ENCODE assay signal across 8 cellular contexts in the genomic region with DNA sequence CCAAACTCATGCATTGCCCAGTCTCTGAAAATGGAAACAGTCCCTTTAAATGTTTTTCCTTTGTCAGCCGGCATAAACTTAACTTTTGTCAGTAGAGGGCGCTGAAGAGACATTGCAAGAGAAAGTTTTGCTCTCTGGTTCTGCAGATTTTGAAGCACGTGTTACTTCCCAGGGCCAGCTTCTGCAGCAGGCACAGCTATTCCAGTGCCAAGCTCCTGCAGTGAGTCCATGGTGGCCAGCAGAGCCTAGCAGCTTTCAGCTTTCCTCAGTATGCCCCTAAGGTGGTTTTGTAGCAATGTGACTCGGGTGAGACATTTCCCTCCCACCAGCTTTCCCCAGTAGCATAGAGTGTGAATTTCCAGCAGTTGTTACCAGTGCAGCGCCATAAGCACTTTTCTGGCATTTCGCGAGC. TPM values are rescaled to one million over a fixed set of nuclear protein-coding genes. Genes with fewer than 3 reads are reported as not detected.
A peak's percentile ranks its signal among the peaks of the same experiment; 100 is the strongest.
DNase-seq lines count a peak whose midpoint lies in the region; ATAC-seq and TF ChIP-seq lines count a peak whose summit lies in the region.

No MANE protein-coding gene starts in this region.

- no peaks in the 10 kb centered on the region for H3K9me3 Mint-ChIP-seq in GM23338

- no peak overlapping the region for H3K4me3 Mint-ChIP-seq in GM23338

- DNase-seq in GF-D8 (lab: John Stamatoyannopoulos, UW) (peak; percentile 23), GM23338 (ENCODE audit: low spot score) (peak; percentile 95), LNCaP clone FGC (ENCODE audit: low read depth) (peak; percentile 72), SIG-M5 (lab: John Stamatoyannopoulos, UW) (peak; percentile 4), glomerular visceral epithelial cell (ENCODE audit: extremely low spot score) (peak; percentile 82), pons (ENCODE audit: low spot score) (peak; percentile 97), GM19238 (ENCODE audit: insufficient read length, low spot score) (no peak)
- DNase-seq in activated naive CD4-positive, alpha-beta T cell treated with anti-CD3 and anti-CD28 coated beads, Interleukin-2, amount 50 U/mL, for 16 hours, result peak; percentile 34

- no peaks in the 10 kb centered on the region for H3K27me3 ChIP-seq in GM23338 (ENCODE audit: insufficient read depth)

- no peaks in the 10 kb centered on the region for H3K4me1 Mint-ChIP-seq in GM23338

- H3F3A ChIP-seq in GM23338 (replicated peaks; ENCODE audit: low read depth), result no peaks in the 10 kb centered on the region

- no peak overlapping the region for H3K27ac Mint-ChIP-seq in GM23338

- H3K4me2 ChIP-seq in GM23338, result no peak overlapping the region

- no peak overlapping the region for H2AFZ ChIP-seq in GM23338

- H3K36me3 Mint-ChIP-seq in GM23338 (ENCODE audit: low read depth), result no peaks in the 10 kb centered on the region

- no peak overlapping the region for H3K4me3 ChIP-seq in GM23338
- H3K4me3 ChIP-seq in LNCaP clone FGC (ENCODE audit: low read depth, low read length), result no peak overlapping the region

- TF ChIP-seq CTCF in GM23338 (conservative IDR thresholded peaks at IDR 0.05; ENCODE audit: low read depth in 2 of 2), result peak; percentile 79 to 88
- peak; percentile 78 for TF ChIP-seq CTCF in LNCaP clone FGC (IDR thresholded peaks at IDR 0.05; ENCODE audit: control insufficient read depth, extremely low read depth, insufficient read depth)

- H3K27me3 Mint-ChIP-seq in GM23338 (ENCODE audit: insufficient read depth, low read depth, poor library complexity), result peaks cover 2% of the 10 kb centered on the region

- H3K79me2 ChIP-seq in GM23338 (replicated peaks; ENCODE audit: insufficient read depth), result no peaks in the 10 kb centered on the region

- H3K9me2 ChIP-seq in GM23338 (ENCODE audit: insufficient read depth), result no peaks in the 10 kb centered on the region

- no peak overlapping the region for H3K27ac ChIP-seq in GM23338 (ENCODE audit: low read depth)

- no peaks in the 10 kb centered on the region for H3K4me1 ChIP-seq in GM23338 (ENCODE audit: insufficient read depth)

- ATAC-seq in GM23338, result peak; percentile 92

- H4K20me1 ChIP-seq in GM23338 (replicated peaks; ENCODE audit: insufficient read depth), result no peaks in the 10 kb centered on the region

- no peaks in the 10 kb centered on the region for H3K36me3 ChIP-seq in GM23338 (ENCODE audit: insufficient read depth)

TF ChIP-seq in GM23338, 12 proteins besides CTCF, POLR2A, EP300 and RAD21 (continues in another document):
- TF ChIP-seq STAT1 (IDR thresholded peaks at IDR 0.05; ENCODE audit: unreplicated experiment), result no peak
- TF ChIP-seq, protein P1, sequence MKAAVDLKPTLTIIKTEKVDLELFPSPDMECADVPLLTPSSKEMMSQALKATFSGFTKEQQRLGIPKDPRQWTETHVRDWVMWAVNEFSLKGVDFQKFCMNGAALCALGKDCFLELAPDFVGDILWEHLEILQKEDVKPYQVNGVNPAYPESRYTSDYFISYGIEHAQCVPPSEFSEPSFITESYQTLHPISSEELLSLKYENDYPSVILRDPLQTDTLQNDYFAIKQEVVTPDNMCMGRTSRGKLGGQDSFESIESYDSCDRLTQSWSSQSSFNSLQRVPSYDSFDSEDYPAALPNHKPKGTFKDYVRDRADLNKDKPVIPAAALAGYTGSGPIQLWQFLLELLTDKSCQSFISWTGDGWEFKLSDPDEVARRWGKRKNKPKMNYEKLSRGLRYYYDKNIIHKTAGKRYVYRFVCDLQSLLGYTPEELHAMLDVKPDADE (IDR thresholded peaks at IDR 0.05), result no peak
- no peak for TF ChIP-seq EZH2 (IDR thresholded peaks at IDR 0.05; ENCODE audit: low read depth, unreplicated experiment)
- TF ChIP-seq POLR2AphosphoS5 (IDR thresholded peaks at IDR 0.05; ENCODE audit: low read depth), result no peak
- TF ChIP-seq NANOG (IDR thresholded peaks at IDR 0.05; ENCODE audit: borderline replicate concordance), result no peak
- no peak for TF ChIP-seq ZNF114 (CRISPR knock-in tag; IDR thresholded peaks at IDR 0.05)
- TF ChIP-seq, protein P2, sequence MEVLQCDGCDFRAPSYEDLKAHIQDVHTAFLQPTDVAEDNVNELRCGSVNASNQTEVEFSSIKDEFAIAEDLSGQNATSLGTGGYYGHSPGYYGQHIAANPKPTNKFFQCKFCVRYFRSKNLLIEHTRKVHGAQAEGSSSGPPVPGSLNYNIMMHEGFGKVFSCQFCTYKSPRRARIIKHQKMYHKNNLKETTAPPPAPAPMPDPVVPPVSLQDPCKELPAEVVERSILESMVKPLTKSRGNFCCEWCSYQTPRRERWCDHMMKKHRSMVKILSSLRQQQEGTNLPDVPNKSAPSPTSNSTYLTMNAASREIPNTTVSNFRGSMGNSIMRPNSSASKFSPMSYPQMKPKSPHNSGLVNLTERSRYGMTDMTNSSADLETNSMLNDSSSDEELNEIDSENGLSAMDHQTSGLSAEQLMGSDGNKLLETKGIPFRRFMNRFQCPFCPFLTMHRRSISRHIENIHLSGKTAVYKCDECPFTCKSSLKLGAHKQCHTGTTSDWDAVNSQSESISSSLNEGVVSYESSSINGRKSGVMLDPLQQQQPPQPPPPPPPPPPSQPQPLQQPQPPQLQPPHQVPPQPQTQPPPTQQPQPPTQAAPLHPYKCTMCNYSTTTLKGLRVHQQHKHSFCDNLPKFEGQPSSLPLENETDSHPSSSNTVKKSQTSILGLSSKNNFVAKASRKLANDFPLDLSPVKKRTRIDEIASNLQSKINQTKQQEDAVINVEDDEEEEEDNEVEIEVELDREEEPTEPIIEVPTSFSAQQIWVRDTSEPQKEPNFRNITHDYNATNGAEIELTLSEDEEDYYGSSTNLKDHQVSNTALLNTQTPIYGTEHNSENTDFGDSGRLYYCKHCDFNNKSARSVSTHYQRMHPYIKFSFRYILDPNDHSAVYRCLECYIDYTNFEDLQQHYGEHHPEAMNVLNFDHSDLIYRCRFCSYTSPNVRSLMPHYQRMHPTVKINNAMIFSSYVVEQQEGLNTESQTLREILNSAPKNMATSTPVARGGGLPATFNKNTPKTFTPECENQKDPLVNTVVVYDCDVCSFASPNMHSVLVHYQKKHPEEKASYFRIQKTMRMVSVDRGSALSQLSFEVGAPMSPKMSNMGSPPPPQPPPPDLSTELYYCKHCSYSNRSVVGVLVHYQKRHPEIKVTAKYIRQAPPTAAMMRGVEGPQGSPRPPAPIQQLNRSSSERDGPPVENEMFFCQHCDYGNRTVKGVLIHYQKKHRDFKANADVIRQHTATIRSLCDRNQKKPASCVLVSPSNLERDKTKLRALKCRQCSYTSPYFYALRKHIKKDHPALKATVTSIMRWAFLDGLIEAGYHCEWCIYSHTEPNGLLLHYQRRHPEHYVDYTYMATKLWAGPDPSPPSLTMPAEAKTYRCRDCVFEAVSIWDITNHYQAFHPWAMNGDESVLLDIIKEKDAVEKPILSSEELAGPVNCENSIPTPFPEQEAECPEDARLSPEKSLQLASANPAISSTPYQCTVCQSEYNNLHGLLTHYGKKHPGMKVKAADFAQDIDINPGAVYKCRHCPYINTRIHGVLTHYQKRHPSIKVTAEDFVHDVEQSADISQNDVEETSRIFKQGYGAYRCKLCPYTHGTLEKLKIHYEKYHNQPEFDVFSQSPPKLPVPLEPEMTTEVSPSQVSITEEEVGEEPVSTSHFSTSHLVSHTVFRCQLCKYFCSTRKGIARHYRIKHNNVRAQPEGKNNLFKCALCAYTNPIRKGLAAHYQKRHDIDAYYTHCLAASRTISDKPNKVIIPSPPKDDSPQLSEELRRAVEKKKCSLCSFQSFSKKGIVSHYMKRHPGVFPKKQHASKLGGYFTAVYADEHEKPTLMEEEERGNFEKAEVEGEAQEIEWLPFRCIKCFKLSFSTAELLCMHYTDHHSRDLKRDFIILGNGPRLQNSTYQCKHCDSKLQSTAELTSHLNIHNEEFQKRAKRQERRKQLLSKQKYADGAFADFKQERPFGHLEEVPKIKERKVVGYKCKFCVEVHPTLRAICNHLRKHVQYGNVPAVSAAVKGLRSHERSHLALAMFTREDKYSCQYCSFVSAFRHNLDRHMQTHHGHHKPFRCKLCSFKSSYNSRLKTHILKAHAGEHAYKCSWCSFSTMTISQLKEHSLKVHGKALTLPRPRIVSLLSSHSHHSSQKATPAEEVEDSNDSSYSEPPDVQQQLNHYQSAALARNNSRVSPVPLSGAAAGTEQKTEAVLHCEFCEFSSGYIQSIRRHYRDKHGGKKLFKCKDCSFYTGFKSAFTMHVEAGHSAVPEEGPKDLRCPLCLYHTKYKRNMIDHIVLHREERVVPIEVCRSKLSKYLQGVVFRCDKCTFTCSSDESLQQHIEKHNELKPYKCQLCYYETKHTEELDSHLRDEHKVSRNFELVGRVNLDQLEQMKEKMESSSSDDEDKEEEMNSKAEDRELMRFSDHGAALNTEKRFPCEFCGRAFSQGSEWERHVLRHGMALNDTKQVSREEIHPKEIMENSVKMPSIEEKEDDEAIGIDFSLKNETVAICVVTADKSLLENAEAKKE (CRISPR knock-in tag; IDR thresholded peaks at IDR 0.05), result no peak
- TF ChIP-seq JUNB (IDR thresholded peaks at IDR 0.05; ENCODE audit: unreplicated experiment), result no peak
- TF ChIP-seq, protein P3, sequence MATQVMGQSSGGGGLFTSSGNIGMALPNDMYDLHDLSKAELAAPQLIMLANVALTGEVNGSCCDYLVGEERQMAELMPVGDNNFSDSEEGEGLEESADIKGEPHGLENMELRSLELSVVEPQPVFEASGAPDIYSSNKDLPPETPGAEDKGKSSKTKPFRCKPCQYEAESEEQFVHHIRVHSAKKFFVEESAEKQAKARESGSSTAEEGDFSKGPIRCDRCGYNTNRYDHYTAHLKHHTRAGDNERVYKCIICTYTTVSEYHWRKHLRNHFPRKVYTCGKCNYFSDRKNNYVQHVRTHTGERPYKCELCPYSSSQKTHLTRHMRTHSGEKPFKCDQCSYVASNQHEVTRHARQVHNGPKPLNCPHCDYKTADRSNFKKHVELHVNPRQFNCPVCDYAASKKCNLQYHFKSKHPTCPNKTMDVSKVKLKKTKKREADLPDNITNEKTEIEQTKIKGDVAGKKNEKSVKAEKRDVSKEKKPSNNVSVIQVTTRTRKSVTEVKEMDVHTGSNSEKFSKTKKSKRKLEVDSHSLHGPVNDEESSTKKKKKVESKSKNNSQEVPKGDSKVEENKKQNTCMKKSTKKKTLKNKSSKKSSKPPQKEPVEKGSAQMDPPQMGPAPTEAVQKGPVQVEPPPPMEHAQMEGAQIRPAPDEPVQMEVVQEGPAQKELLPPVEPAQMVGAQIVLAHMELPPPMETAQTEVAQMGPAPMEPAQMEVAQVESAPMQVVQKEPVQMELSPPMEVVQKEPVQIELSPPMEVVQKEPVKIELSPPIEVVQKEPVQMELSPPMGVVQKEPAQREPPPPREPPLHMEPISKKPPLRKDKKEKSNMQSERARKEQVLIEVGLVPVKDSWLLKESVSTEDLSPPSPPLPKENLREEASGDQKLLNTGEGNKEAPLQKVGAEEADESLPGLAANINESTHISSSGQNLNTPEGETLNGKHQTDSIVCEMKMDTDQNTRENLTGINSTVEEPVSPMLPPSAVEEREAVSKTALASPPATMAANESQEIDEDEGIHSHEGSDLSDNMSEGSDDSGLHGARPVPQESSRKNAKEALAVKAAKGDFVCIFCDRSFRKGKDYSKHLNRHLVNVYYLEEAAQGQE (IDR thresholded peaks at IDR 0.05; ENCODE audit: unreplicated experiment), result no peak

RNA-seq across cellular contexts. Expression of a gene that starts 2.6 kb away (rescaled TPM):
- not detected in 2 replicates for total RNA-seq in GM23338 (2014; rRNA removed; shearing (Covaris generic))
- polyA plus RNA-seq in GM23338 (2016; fragmentation: Nextera tagmentation; extraction: Ambion mirVana), result 0.23 TPM in 1 of 2 replicates, not detected in the other

RNA-seq across cellular contexts. Expression of a gene that starts 32.0 kb away (rescaled TPM):
- total RNA-seq in GM23338 (2014; rRNA removed; shearing (Covaris generic)), result not detected in 2 replicates
- not detected in 2 replicates for polyA plus RNA-seq in GM23338 (2016; fragmentation: Nextera tagmentation; extraction: Ambion mirVana)
